In the genomic region with DNA sequence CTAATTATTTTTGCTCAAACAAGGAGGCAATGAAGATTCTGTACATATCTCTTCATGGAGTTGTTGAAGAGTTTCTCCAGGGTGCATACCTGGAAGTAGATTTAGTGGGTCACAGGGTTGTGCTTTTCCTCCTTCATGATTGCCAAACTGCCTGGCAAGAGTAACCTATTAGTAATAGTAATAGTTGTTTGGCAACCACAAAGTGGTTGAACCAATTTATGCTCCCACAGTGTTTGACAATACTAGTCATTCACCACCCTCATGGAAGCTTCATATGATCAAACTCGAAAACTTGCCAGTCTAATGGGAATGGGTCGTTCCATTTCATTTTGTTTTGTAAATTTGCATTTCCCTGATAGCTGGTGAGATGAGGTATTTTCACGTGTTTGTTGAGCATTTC, we compare ENCODE assay signal across 24 cellular contexts. TPM values are rescaled to one million over a fixed set of nuclear protein-coding genes. Genes with fewer than 3 reads are reported as not detected.
DNase-seq lines count a peak whose midpoint lies in the region; ATAC-seq, FAIRE-seq and TF ChIP-seq lines count a peak whose summit lies in the region.
"Had no signal": no experiment of that assay in that cellular context is flagged by ENCODE, and none has a peak within 500 bp of the region (broad histone marks: within the 10 kb centered on the region; RNA-seq: fewer than 3 reads in every experiment).

No MANE protein-coding gene starts in this region.

- no peak for ATAC-seq in GM12878
- ATAC-seq in CD8-positive, alpha-beta T cell = no peak
- no peak for ATAC-seq in HG02973 (IDR thresholded peaks at IDR 0.05; ENCODE audit: unreplicated experiment)
- ATAC-seq: HepG2 had no signal

- H3K4me1 Mint-ChIP-seq in CD8-positive, alpha-beta T cell (ENCODE audit: low read depth) = no peaks in the 10 kb centered on the region

- H3K4ac ChIP-seq in trophoblast cell (ENCODE audit: low read depth, low read length) = no peak overlapping the region

- no peaks in the 10 kb centered on the region for H3K79me2 ChIP-seq in GM23248 (ENCODE audit: insufficient read depth)
- H3K79me2 ChIP-seq in GM12878 (ENCODE audit: control insufficient read depth, insufficient read depth, low read length) = no peaks in the 10 kb centered on the region
- no peaks in the 10 kb centered on the region for H3K79me2 ChIP-seq in trophoblast cell (ENCODE audit: control insufficient read depth, insufficient read depth, low read length, poor library complexity)

- SMC1A ChIA-PET in GM12878 (lab: Charles Lee; ENCODE audit: uncharacterized antibody, unreplicated experiment) = interaction anchor here (0.6 to 5.1 kb wide), 7 partner anchors 11 to 56 kb away, joined by 3 to 17 read pairs (median 9); no protein-coding TSS in a partner anchor

- RAD21 ChIA-PET in GM12878 (lab: Charles Lee; ENCODE audit: unreplicated experiment) = interaction anchor here (0.8 to 1.2 kb wide), 2 partner anchors 36 to 60 kb away, joined by 3 read pairs; no protein-coding TSS in a partner anchor

- 88 to 91% methylated on average over 3 of the region's 3 CpGs for WGBS in GM23248 (ENCODE audit: low coverage in 1 of 2, low lambda C conversion rate in 2 of 2, missing lambda C conversion rate in 2 of 2), 2 experiments
- WGBS in GM12878 (ENCODE audit: insufficient coverage, insufficient replicate concordance, low lambda C conversion rate, missing lambda C conversion rate) = 0% methylated on average over 3 of the region's 3 CpGs
- WGBS in trophoblast cell (ENCODE audit: extremely low coverage, insufficient coverage, insufficient read length) = no CpG with 5 or more reads among the region's 3 CpGs

- H3F3A ChIP-seq in GM23248 (ENCODE audit: insufficient read depth) = no peaks in the 10 kb centered on the region

- H2BK5ac ChIP-seq in trophoblast cell (ENCODE audit: low read depth, low read length, poor library complexity) = no peak overlapping the region

- POLR2A ChIA-PET in GM12878 (lab: Charles Lee) = interaction anchor here (1.0 kb wide), 1 partner anchor 17 kb away, joined by 3 read pairs; no protein-coding TSS in a partner anchor
- POLR2A ChIA-PET in CD8-positive, alpha-beta T cell (lab: Charles Lee) = interaction anchor here (0.6 kb wide), 1 partner anchor 743 kb away, joined by 6 read pairs; no protein-coding TSS in a partner anchor

- H3K36me3 ChIP-seq in GM23248 (ENCODE audit: low read depth) (no peaks in the 10 kb centered on the region), GM12878 (ENCODE audit: control insufficient read depth in 2 of 2, insufficient read depth in 2 of 2, low read length in 1 of 2) (no peaks in the 10 kb centered on the region), trophoblast cell (ENCODE audit: control insufficient read depth in 1 of 2, insufficient read depth in 2 of 2, low read length in 2 of 2) (no peaks in the 10 kb centered on the region)
- H3K36me3 ChIP-seq in CD8-positive, alpha-beta T cell (ENCODE audit: insufficient read depth, low read length) = no peaks in the 10 kb centered on the region
- H3K36me3 ChIP-seq: SJCRH30 had no signal

- H4K20me1 ChIP-seq in GM23248 (ENCODE audit: insufficient read depth) = no peaks in the 10 kb centered on the region
- no peaks in the 10 kb centered on the region for H4K20me1 ChIP-seq in GM12878 (ENCODE audit: control insufficient read depth, insufficient read depth)

- DNase-seq in AG10803 (ENCODE audit: low read depth) = peak; percentile 11
- peak; percentile 51 for DNase-seq in GM23248
- DNase-seq in GM12878 (ENCODE audit: low read depth, low spot score) = no peak
- DNase-seq in trophoblast cell = peak; percentile 22 to 34
- DNase-seq in CD8-positive, alpha-beta T cell = no peak
- no peak for DNase-seq in glomerular visceral epithelial cell (ENCODE audit: extremely low spot score)
- DNase-seq: 8988T, AML-193, GDM1, H9, HFFc6, KG1, NCI-H1092 treated with DMSO at 0.1 percent for 48 hours, NCI-H146, NCI-H2029, NCI-H345, NCI-H524, NCI-H774, SJCRH30 had no signal

- H3K79me1 ChIP-seq in trophoblast cell (ENCODE audit: low read length) = no peaks in the 10 kb centered on the region

- H3K9me2 ChIP-seq in GM23248 (ENCODE audit: insufficient read depth) = no peaks in the 10 kb centered on the region

- FAIRE-seq in GM12878 (lab: Jason Lieb, UNC) = no peak
- FAIRE-seq: HepG2, RCC 7860 had no signal

- H3K9ac ChIP-seq in GM23248 (no peak overlapping the region), GM12878 (ENCODE audit: control insufficient read depth, insufficient read depth, low read length) (no peak overlapping the region), trophoblast cell (ENCODE audit: low read length) (no peak overlapping the region)

- no peaks in the 10 kb centered on the region for H3K27me3 ChIP-seq in GM23248 (replicated peaks; ENCODE audit: insufficient read depth)
- no peaks in the 10 kb centered on the region for H3K27me3 ChIP-seq in GM12878 (replicated peaks in 1 of 2; ENCODE audit: control insufficient read depth in 2 of 2, insufficient read depth in 2 of 2, low read length in 1 of 2)
- no peaks in the 10 kb centered on the region for H3K27me3 ChIP-seq in trophoblast cell (ENCODE audit: insufficient read depth, low read length)
- H3K27me3 ChIP-seq in CD8-positive, alpha-beta T cell (ENCODE audit: insufficient read depth, low read length) = no peaks in the 10 kb centered on the region

- H4K12ac ChIP-seq in trophoblast cell (ENCODE audit: low read depth, low read length) = no peak overlapping the region

- H3K27ac ChIP-seq in GM23248 = no peak overlapping the region
- no peak overlapping the region for H3K27ac ChIP-seq in GM12878 (ENCODE audit: control insufficient read depth, insufficient read depth)
- H3K27ac ChIP-seq in trophoblast cell (ENCODE audit: low read depth, low read length) = no peak overlapping the region
- no peak overlapping the region for H3K27ac ChIP-seq in CD8-positive, alpha-beta T cell (ENCODE audit: low read depth, low read length)
- H3K27ac ChIP-seq: C4-2B, HL-60, SJCRH30 had no signal

- H3K27me3 Mint-ChIP-seq in CD8-positive, alpha-beta T cell (ENCODE audit: low read depth) = no peaks in the 10 kb centered on the region

- H3K9me3 ChIP-seq in GM23248 (ENCODE audit: low read depth) (no peaks in the 10 kb centered on the region), GM12878 (replicated peaks; ENCODE audit: control insufficient read depth, insufficient read depth, low read length) (no peaks in the 10 kb centered on the region; the same call in 2 of the 3 replicates), trophoblast cell (ENCODE audit: insufficient read depth, low read depth, low read length) (peaks cover 2% of the 10 kb centered on the region)
- no peaks in the 10 kb centered on the region for H3K9me3 ChIP-seq in CD8-positive, alpha-beta T cell (ENCODE audit: low read length)
- H3K9me3 ChIP-seq: SJCRH30 had no signal

- BruUV-seq in GM12878 (replicated peaks; lab: Mats Ljungman, UMichigan) = no TSS peak

- TF ChIP-seq POLR2A in GM12878 (IDR thresholded peaks at IDR 0.05; ENCODE audit: low read depth, low read length) = no peak

- CTCF ChIA-PET in GM12878 (lab: Yijun Ruan, JAX) = interaction anchor here (1.0 to 1.6 kb wide), 4 partner anchors 9 to 449 kb away, joined by 3 to 4 read pairs (median 4); no protein-coding TSS in a partner anchor
- CTCF ChIA-PET in CD8-positive, alpha-beta T cell (lab: Charles Lee) = interaction anchor here (0.6 to 1.0 kb wide), 2 partner anchors 13 to 311 kb away, joined by 3 read pairs; no protein-coding TSS in a partner anchor

- TF ChIP-seq CTCF in AG10803 (conservative IDR thresholded peaks at IDR 0.05; ENCODE audit: low read length) (no peak), GM12878 (IDR thresholded peaks at IDR 0.05 in 2 of 3, conservative IDR thresholded peaks at IDR 0.05 in 1 of 3; ENCODE audit: control insufficient read depth in 2 of 3, extremely low read depth in 1 of 3, insufficient read depth in 1 of 3, low read depth in 3 of 3, low read length in 3 of 3) (no peak)
- no peak for TF ChIP-seq CTCF in CD8-positive, alpha-beta T cell (IDR thresholded peaks at IDR 0.05)

- H4K91ac ChIP-seq in trophoblast cell (ENCODE audit: low read depth, low read length) = no peak overlapping the region

- in situ Hi-C loops in GM23248 (cut with MboI) = no loop called here
- in situ Hi-C loops in GM12878 (cut with MboI) = no loop called here

- no peak overlapping the region for H3K27ac Mint-ChIP-seq in CD8-positive, alpha-beta T cell
- H3K27ac Mint-ChIP-seq: H9, HFFc6 had no signal

- no peak for TF ChIP-seq EP300 in GM12878 (IDR thresholded peaks at IDR 0.05; ENCODE audit: borderline replicate concordance in 1 of 2, control insufficient read depth in 1 of 2, low read depth in 2 of 2, low read length in 2 of 2)

- H3K4me2 ChIP-seq in GM23248 (ENCODE audit: unreplicated experiment) (no peak overlapping the region), GM12878 (ENCODE audit: control insufficient read depth, insufficient read depth) (no peak overlapping the region), trophoblast cell (ENCODE audit: low read length) (no peak overlapping the region)

- H2BK120ac ChIP-seq in trophoblast cell (ENCODE audit: insufficient read depth, low read length, poor library complexity) = no peak overlapping the region

- no peak overlapping the region for H3K23ac ChIP-seq in trophoblast cell (ENCODE audit: low read length)

- H3K18ac ChIP-seq in trophoblast cell (ENCODE audit: low read length) = no peak overlapping the region

- no peak overlapping the region for H3K4me3 Mint-ChIP-seq in CD8-positive, alpha-beta T cell
- H3K4me3 Mint-ChIP-seq: H9, HFFc6 had no signal

- H4K8ac ChIP-seq in trophoblast cell (ENCODE audit: low read depth, low read length) = no peak overlapping the region

- H3K14ac ChIP-seq in trophoblast cell (ENCODE audit: low read length) = no peak overlapping the region

- H3K36me3 Mint-ChIP-seq in CD8-positive, alpha-beta T cell = peaks cover 13% of the 10 kb centered on the region

- H2AK5ac ChIP-seq in trophoblast cell (ENCODE audit: low read length) = no peak overlapping the region

- 0 out of 2 replicates have a peak, but pooled peaks cover 8% of the 10 kb centered on the region for H3K4me1 ChIP-seq in GM23248 (ENCODE audit: insufficient read depth)
- peaks cover 34% of the 10 kb centered on the region for H3K4me1 ChIP-seq in GM12878 (ENCODE audit: control insufficient read depth, insufficient read depth, low read length)
- H3K4me1 ChIP-seq in trophoblast cell (ENCODE audit: control insufficient read depth in 1 of 2, insufficient read depth in 2 of 2, low read length in 2 of 2) = no peaks in the 10 kb centered on the region
- no peaks in the 10 kb centered on the region for H3K4me1 ChIP-seq in CD8-positive, alpha-beta T cell (ENCODE audit: insufficient read depth, low read length)

- no peak overlapping the region for H2AFZ ChIP-seq in GM23248
- no peak overlapping the region for H2AFZ ChIP-seq in GM12878 (ENCODE audit: control insufficient read depth, low read depth, low read length)
- no peak overlapping the region for H2AFZ ChIP-seq in trophoblast cell (ENCODE audit: insufficient read depth, low read length, poor library complexity)

- TF ChIP-seq RAD21 in GM12878 (IDR thresholded peaks at IDR 0.05; ENCODE audit: insufficient read depth, low read depth, low read length) = no peak

- intact Hi-C loops in GM12878 (cut with micrococcal nuclease; ENCODE audit: unreplicated experiment) = loop anchor here (5.0 kb wide), 1 partner anchor 57 kb away; a partner anchor contains a TSS
- intact Hi-C loops in CD8-positive, alpha-beta T cell (cut with DNase I, micrococcal nuclease) = loop anchor here in 1 of 2 experiments (10.0 kb wide), 1 partner anchor 465 kb away; no protein-coding TSS in a partner anchor

- H3K9me3 Mint-ChIP-seq in CD8-positive, alpha-beta T cell = no peaks in the 10 kb centered on the region
- H3K9me3 Mint-ChIP-seq: H9, HFFc6 had no signal

- no peak overlapping the region for H2BK12ac ChIP-seq in trophoblast cell (ENCODE audit: low read length)

- no peak overlapping the region for H3K4me3 ChIP-seq in AG10803 (ENCODE audit: low read length)
- no peak overlapping the region for H3K4me3 ChIP-seq in GM23248
- H3K4me3 ChIP-seq in GM12878 = no peak overlapping the region
- no peak overlapping the region for H3K4me3 ChIP-seq in trophoblast cell (ENCODE audit: low read depth, low read length)
- H3K4me3 ChIP-seq in CD8-positive, alpha-beta T cell (ENCODE audit: low read depth, low read length) = no peak overlapping the region
- H3K4me3 ChIP-seq: SJCRH30 had no signal

RNA-seq across cellular contexts. Expression of a gene that starts 57.8 kb away (rescaled TPM):
- 25.3 and 37.6 TPM in 2 replicates for total RNA-seq in GM23248 (2014; rRNA removed; shearing (Covaris generic))
- polyA plus RNA-seq in GM23248 (2016; fragmentation: Nextera tagmentation; extraction: Ambion mirVana) (9.8 and 11.7 TPM in 2 replicates), GM12878 (2011; rRNA removed) (5.3 and 8.7 TPM in 2 replicates), GM12878 (2014; fragmentation: Illumina TruSeq; extraction: Trizol) (4.6 and 9.7 TPM in 2 replicates), GM12878 (2014; fragmentation: Nextera tagmentation; extraction: Ambion mirVana) (1 to 10 TPM; 1.2 to 2.2 TPM), GM12878 (2014; rRNA removed) (23.6 and 28.3 TPM in 2 replicates), GM12878 (2016; fragmentation: Nextera tagmentation; extraction: Ambion mirVana) (10 to 100 TPM in 1 of 2 experiments, 1 to 10 TPM in 1; 9.6 to 10.0 TPM)
- total RNA-seq in GM12878 (2013; cell fraction: nucleolus; rRNA removed) = 56.1 and 56.3 TPM in 2 replicates
- total RNA-seq in GM12878 (2014; rRNA removed) (20.3 and 21.9 TPM in 2 replicates), GM12878 (2014; rRNA removed; fragmentation: Illumina TruSeq; extraction: Trizol) (8.7 and 9.2 TPM in 2 replicates), GM12878 (2021) (56.3 and 65.5 TPM in 2 replicates)
- 34.4 TPM for polyA plus RNA-seq in GM12878 (2011; ENCODE audit: low read depth)
- 12.5 and 15.1 TPM in 2 replicates for polyA plus RNA-seq in GM12878 (2011; cell fraction: cytosol; rRNA removed)
- polyA plus RNA-seq in GM12878 (2011; cell fraction: nucleus; rRNA removed) = 58.8 and 68.9 TPM in 2 replicates
- polyA plus RNA-seq in GM12878 (2012) = 27.1 and 45.9 TPM in 2 replicates
- 35.7 and 39.9 TPM in 2 replicates for polyA minus RNA-seq in GM12878 (2011; rRNA and poly(A)+ RNA removed)
- polyA minus RNA-seq in GM12878 (2011; cell fraction: cytosol; rRNA and poly(A)+ RNA removed) = 14.1 and 25.1 TPM in 2 replicates
- polyA minus RNA-seq in GM12878 (2011; cell fraction: nucleus; rRNA and poly(A)+ RNA removed) = 34.3 and 66.5 TPM in 2 replicates
- 139 and 146 TPM in 2 replicates for polyA plus RNA-seq in trophoblast cell (2013)
- 100 to 1,000 TPM; 198 to 201 TPM for total RNA-seq in CD8-positive, alpha-beta T cell

Comparison
In these comparisons a context has a peak if more than half of its experiments do, and no peak if none do; other contexts are left out.
1. DNase-seq: peak in AG10803 (single experiment), GM23248 (single experiment) and trophoblast cell (2 of 2); none in GM12878 (single experiment), CD8-positive, alpha-beta T cell (0 of 7) and glomerular visceral epithelial cell (single experiment).